1 cellular context compared by ENCODE assay signal in genomic region chr6:31827286-31828079, GRCh38.
TF ChIP-seq lines count a peak whose summit lies in the region.

Gene HSPA1B, plus strand, starts transcription at chr6:31827738. Its CDS starts 213 bp downstream, at chr6:31827951.

TF ChIP-seq in HEK293, 187 proteins besides CTCF, POLR2A, EP300 and RAD21 (continued from another document and continues in another):
- TF ChIP-seq ZBTB6 (tag by site-specific recombination; IDR thresholded peaks at IDR 0.05) = no peak
- peak; percentile 92 for TF ChIP-seq PATZ1 (tag by site-specific recombination; IDR thresholded peaks at IDR 0.05)
- TF ChIP-seq PRDM2 (tag by site-specific recombination; IDR thresholded peaks at IDR 0.05; ENCODE audit: borderline replicate concordance) = peak; percentile 71; the same call in 1 of the 2 replicates
- peak; percentile 77 for TF ChIP-seq ZNF600 (tag by site-specific recombination; IDR thresholded peaks at IDR 0.05)
- TF ChIP-seq ZBTB17 (tag by site-specific recombination; IDR thresholded peaks at IDR 0.05) = peak; percentile 93
- TF ChIP-seq TRIM28 (IDR thresholded peaks at IDR 0.05; ENCODE audit: borderline replicate concordance, low read length) = no peak
- peak; percentile 57 for TF ChIP-seq ZNF629 (tag by site-specific recombination; IDR thresholded peaks at IDR 0.05)
- peak; percentile 52; the same call in 1 of the 2 replicates for TF ChIP-seq KLF8 (tag by site-specific recombination; IDR thresholded peaks at IDR 0.05)
- TF ChIP-seq MZF1 (tag by site-specific recombination; IDR thresholded peaks at IDR 0.05; ENCODE audit: borderline replicate concordance) = no peak
- no peak for TF ChIP-seq ZNF248 (tag by site-specific recombination; IDR thresholded peaks at IDR 0.05)
- no peak; the same call in 1 of the 2 replicates for TF ChIP-seq ZNF426 (tag by site-specific recombination; IDR thresholded peaks at IDR 0.05)
- TF ChIP-seq ZFP69B (tag by site-specific recombination; IDR thresholded peaks at IDR 0.05) = no peak
- peak; percentile 97 for TF ChIP-seq ZFP37 (tag by site-specific recombination; IDR thresholded peaks at IDR 0.05)
- no peak for TF ChIP-seq ZNF211 (tag by site-specific recombination; IDR thresholded peaks at IDR 0.05; ENCODE audit: low read depth)
- peak; percentile 33; the same call in 1 of the 2 replicates for TF ChIP-seq YY1 (tag by site-specific recombination; IDR thresholded peaks at IDR 0.05)
- no peak for TF ChIP-seq ZNF335 (tag by site-specific recombination; conservative IDR thresholded peaks at IDR 0.05)
- TF ChIP-seq ZNF398 (tag by site-specific recombination; IDR thresholded peaks at IDR 0.05) = peak; percentile 35; the same call in 1 of the 2 replicates
- no peak for TF ChIP-seq ZNF350 (tag by site-specific recombination; IDR thresholded peaks at IDR 0.05)
- TF ChIP-seq ZNF138 (tag by site-specific recombination; IDR thresholded peaks at IDR 0.05; ENCODE audit: borderline replicate concordance) = no peak
- peak; percentile 72; the same call in 1 of the 2 replicates for TF ChIP-seq ZNF324 (tag by site-specific recombination; IDR thresholded peaks at IDR 0.05)
- peak; percentile 79 for TF ChIP-seq KLF9 (tag by site-specific recombination; IDR thresholded peaks at IDR 0.05; ENCODE audit: low read depth)
- TF ChIP-seq PRDM10 (tag by site-specific recombination; IDR thresholded peaks at IDR 0.05) = peak; percentile 25
- TF ChIP-seq IKZF3 (tag by site-specific recombination; IDR thresholded peaks at IDR 0.05) = peak; percentile 100
- TF ChIP-seq ZSCAN30 (tag by site-specific recombination; IDR thresholded peaks at IDR 0.05) = peak; percentile 93
- TF ChIP-seq HOXA7 (CRISPR knock-in tag; IDR thresholded peaks at IDR 0.05; ENCODE audit: borderline replicate concordance) = no peak
- peak; percentile 88; the same call in 1 of the 2 replicates for TF ChIP-seq BCL11B (tag by site-specific recombination; IDR thresholded peaks at IDR 0.05; ENCODE audit: low read depth)
- 0 out of 2 replicates have a peak, but pooled peaks have one; percentile 24 for TF ChIP-seq TSHZ1 (tag by site-specific recombination; IDR thresholded peaks at IDR 0.05; ENCODE audit: borderline replicate concordance)
- no peak for TF ChIP-seq ZNF837 (tag by site-specific recombination; IDR thresholded peaks at IDR 0.05)
- TF ChIP-seq HIC1 (tag by site-specific recombination; IDR thresholded peaks at IDR 0.05) = peak; percentile 80; the same call in 1 of the 2 replicates
- no peak for TF ChIP-seq ZNF621 (tag by site-specific recombination; IDR thresholded peaks at IDR 0.05)
- peak; percentile 70; the same call in 1 of the 2 replicates for TF ChIP-seq ZBTB7A (tag by site-specific recombination; IDR thresholded peaks at IDR 0.05; ENCODE audit: low read depth)
- TF ChIP-seq ZNF10 (tag by site-specific recombination; IDR thresholded peaks at IDR 0.05) = no peak
- TF ChIP-seq ZNF658 (tag by site-specific recombination; IDR thresholded peaks at IDR 0.05) = no peak
- TF ChIP-seq ZNF623 (tag by site-specific recombination; IDR thresholded peaks at IDR 0.05) = 0 out of 2 replicates have a peak, but pooled peaks have one; percentile 17
- TF ChIP-seq KLF7 (tag by site-specific recombination; IDR thresholded peaks at IDR 0.05; ENCODE audit: borderline replicate concordance) = 0 out of 2 replicates have a peak, but pooled peaks have one; percentile 45
- peak; percentile 31; the same call in 1 of the 2 replicates for TF ChIP-seq GLIS1 (tag by site-specific recombination; IDR thresholded peaks at IDR 0.05)
- peak; percentile 91 for TF ChIP-seq ZNF366 (tag by site-specific recombination; conservative IDR thresholded peaks at IDR 0.05)
